ENCODE assay signal across 1 cellular context in the genomic region with DNA sequence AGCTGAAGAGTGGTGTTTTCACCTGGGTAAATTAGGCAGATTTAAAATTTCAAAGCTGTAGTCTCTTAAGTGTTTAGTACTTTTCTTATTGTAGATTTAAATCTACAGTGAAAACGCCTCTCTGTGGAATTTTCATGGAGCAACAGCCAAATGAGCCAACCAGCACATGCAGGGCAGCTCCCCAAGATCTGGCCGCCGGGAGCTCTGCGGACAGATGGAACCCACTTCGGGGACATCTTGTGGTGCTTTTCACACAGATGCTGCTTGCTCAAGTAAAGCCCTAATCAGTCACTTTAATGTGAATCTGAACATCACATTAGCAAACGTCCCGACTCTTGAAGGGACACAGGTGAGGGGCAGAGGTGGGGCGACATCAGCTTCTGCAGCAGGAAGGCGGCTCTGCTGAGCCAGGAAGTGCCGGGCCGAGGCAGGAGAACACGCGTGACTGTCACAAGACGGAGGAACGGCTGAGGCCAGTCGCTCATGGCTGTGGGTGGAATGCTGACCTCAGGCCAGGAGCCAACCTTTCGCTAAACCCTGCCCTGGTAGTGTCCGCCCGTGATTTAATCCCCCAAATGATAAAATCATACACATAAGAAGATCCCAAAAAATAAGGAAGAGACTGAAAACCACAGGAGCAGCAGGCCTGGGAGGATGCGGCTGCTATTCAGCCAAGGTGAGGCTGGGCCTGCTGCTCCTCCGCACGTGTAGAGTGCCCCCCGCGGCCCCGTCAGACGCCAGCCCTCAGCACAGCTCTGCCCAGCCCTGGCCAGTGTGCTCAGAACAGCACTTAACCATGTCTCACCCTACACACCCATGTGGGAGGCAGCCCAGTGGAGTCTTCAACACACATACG.
TF ChIP-seq lines count a peak whose summit lies in the region.

No MANE protein-coding gene starts in this region.

TF ChIP-seq in IMR-90, 13 proteins besides CTCF, POLR2A, EP300 and RAD21 (continued from another document):
- TF ChIP-seq CEBPB (IDR thresholded peaks at IDR 0.05; ENCODE audit: low read depth, low read length) (no peak), MXI1 (IDR thresholded peaks at IDR 0.05; ENCODE audit: borderline replicate concordance, low read depth, low read length) (no peak), RFX5 (IDR thresholded peaks at IDR 0.05; ENCODE audit: low read depth, low read length) (no peak), FOS (IDR thresholded peaks at IDR 0.05; ENCODE audit: low read depth, low read length) (no peak), SMC3 (IDR thresholded peaks at IDR 0.05; ENCODE audit: low read depth, low read length) (no peak)
